26 cellular contexts compared by ENCODE assay signal in genomic region chr10:116729243-116729642, GRCh38. TPM values are rescaled to one million over a fixed set of nuclear protein-coding genes. Genes with fewer than 3 reads are reported as not detected.
DNase-seq lines count a peak whose midpoint lies in the region; ATAC-seq, FAIRE-seq and TF ChIP-seq lines count a peak whose summit lies in the region.
"Had no signal": no experiment of that assay in that cellular context is flagged by ENCODE, and none has a peak within 500 bp of the region (broad histone marks: within the 10 kb centered on the region; RNA-seq: fewer than 3 reads in every experiment).

No MANE protein-coding gene starts in this region.

- TF ChIP-seq CTCF in HepG2 (CRISPR knock-in tag; IDR thresholded peaks at IDR 0.05) (no peak), right lobe of liver (IDR thresholded peaks at IDR 0.05) (no peak), H1 (IDR thresholded peaks at IDR 0.05; ENCODE audit: control extremely low read depth in 1 of 3, insufficient read depth in 1 of 3, low read depth in 1 of 3, low read length in 3 of 3) (no peak)

- H3K4me2 ChIP-seq in HepG2 (ENCODE audit: low read depth, low read length), result 0 out of 2 replicates have a peak overlapping the region, but pooled peaks have one; percentile 25
- no peak overlapping the region for H3K4me2 ChIP-seq in H1 (ENCODE audit: insufficient read depth in 1 of 2, low read depth in 2 of 2, low read length in 2 of 2)
- H3K4me2 ChIP-seq in mesenchymal stem cell (ENCODE audit: low read length, poor library complexity, severe bottlenecking), result no peak overlapping the region
- H3K4me2 ChIP-seq: BLaER1 had no signal

- H3K27me3 ChIP-seq in HepG2 (ENCODE audit: control insufficient read depth in 1 of 2, insufficient read depth in 2 of 2, low read length in 2 of 2), result no peaks in the 10 kb centered on the region
- no peaks in the 10 kb centered on the region for H3K27me3 ChIP-seq in right lobe of liver
- H3K27me3 ChIP-seq in H1 (replicated peaks in 1 of 4; ENCODE audit: control insufficient read depth in 3 of 4, extremely low read depth in 1 of 4, insufficient read depth in 3 of 4, low read length in 3 of 4), result no peaks in the 10 kb centered on the region
- no peaks in the 10 kb centered on the region for H3K27me3 ChIP-seq in mesenchymal stem cell (ENCODE audit: control insufficient read depth in 1 of 2, insufficient read depth in 1 of 2, low read length in 2 of 2)
- H3K27me3 ChIP-seq: BE2C had no signal

- no peak for FAIRE-seq in HepG2 (lab: Jason Lieb, UNC)
- FAIRE-seq in H1 (lab: Jason Lieb, UNC), result peak; percentile 60
- FAIRE-seq: A204.1, GM12878, GM12892, GM19239 had no signal

- no peak overlapping the region for H2BK120ac ChIP-seq in H1 (replicated peaks; ENCODE audit: low read depth, low read length)
- H2BK120ac ChIP-seq in mesenchymal stem cell (ENCODE audit: low read depth, low read length), result no peak overlapping the region

- ATAC-seq in HepG2 (0 out of 3 replicates have a peak, but pooled peaks have one; percentile 22), right lobe of liver (no peak), HG02759 (IDR thresholded peaks at IDR 0.05; ENCODE audit: unreplicated experiment) (no peak)
- ATAC-seq: GM12878 had no signal

- H4K91ac ChIP-seq in H1 (replicated peaks; ENCODE audit: insufficient read length, low read length) (no peak overlapping the region), mesenchymal stem cell (ENCODE audit: low read length) (no peak overlapping the region)

- H3K4me3 ChIP-seq in HepG2 (replicated peaks in 1 of 3; ENCODE audit: insufficient read depth in 1 of 3, low read depth in 2 of 3, low read length in 3 of 3) (no peak overlapping the region), right lobe of liver (no peak overlapping the region), H1 (ENCODE audit: extremely low read depth in 1 of 4, insufficient read depth in 2 of 4, low read depth in 3 of 4, low read length in 4 of 4) (no peak overlapping the region), mesenchymal stem cell (ENCODE audit: insufficient read depth in 1 of 2, low read depth in 1 of 2, low read length in 2 of 2) (no peak overlapping the region)
- H3K4me3 ChIP-seq: BLaER1, GM12878 had no signal

- H3K36me3 ChIP-seq in HepG2 (replicated peaks in 1 of 2; ENCODE audit: control insufficient read depth in 1 of 2, insufficient read depth in 2 of 2, low read length in 2 of 2), result no peaks in the 10 kb centered on the region; a peak in 1 of 5 replicates
- no peaks in the 10 kb centered on the region for H3K36me3 ChIP-seq in right lobe of liver
- no peaks in the 10 kb centered on the region for H3K36me3 ChIP-seq in H1 (ENCODE audit: control insufficient read depth in 2 of 4, insufficient read depth in 4 of 4, low read length in 3 of 4)
- peaks cover 13 to 46% of the 10 kb centered on the region in 2 experiments for H3K36me3 ChIP-seq in mesenchymal stem cell (ENCODE audit: control insufficient read depth in 1 of 2, insufficient read depth in 2 of 2, low read depth in 1 of 2, low read length in 2 of 2)
- H3K36me3 ChIP-seq: BE2C, BLaER1 had no signal

- DNase-seq in HepG2 (ENCODE audit: low spot score) (no peak), right lobe of liver (no peak), H1 (ENCODE audit: low read depth in 1 of 2, low spot score in 2 of 2) (no peak), mesenchymal stem cell (no peak), NCI-H748 (lab: John Stamatoyannopoulos, UW; ENCODE audit: unreplicated experiment) (no peak), HuH-7.5 (ENCODE audit: low spot score) (no peak)
- DNase-seq: 8988T; BE2C; C1 segment of cervical spinal cord; CD4-positive, alpha-beta memory T cell; CD4-positive, CD25-positive, alpha-beta regulatory T cell; CD8-positive, alpha-beta memory T cell; COR-L47; DMS 273 treated with DMSO at 0.1 percent for 48 hours; DMS153; DMS53; DMS79; DND-41; GDM1 had no signal

- no peak overlapping the region for H4K8ac ChIP-seq in H1 (ENCODE audit: extremely low read depth, insufficient read depth, low read length)
- no peak overlapping the region for H4K8ac ChIP-seq in mesenchymal stem cell (ENCODE audit: low read length)

- H2BK5ac ChIP-seq in H1 (ENCODE audit: low read depth, low read length) (no peak overlapping the region), mesenchymal stem cell (ENCODE audit: low read depth, low read length, poor library complexity, severe bottlenecking) (peak overlapping the region; percentile 92)

- H2AFZ ChIP-seq in HepG2 (ENCODE audit: low read length) (no peak overlapping the region), H1 (ENCODE audit: low read length) (no peak overlapping the region), mesenchymal stem cell (ENCODE audit: low read depth, low read length) (no peak overlapping the region)

- TF ChIP-seq RAD21 in HepG2 (CRISPR knock-in tag; IDR thresholded peaks at IDR 0.05), result no peak
- TF ChIP-seq RAD21 in H1 (IDR thresholded peaks at IDR 0.05 in 1 of 2, conservative IDR thresholded peaks at IDR 0.05 in 1 of 2; ENCODE audit: low read depth in 2 of 2, low read length in 2 of 2), result no peak

- H3K14ac ChIP-seq in H1 (ENCODE audit: insufficient read length), result no peak overlapping the region
- no peak overlapping the region for H3K14ac ChIP-seq in mesenchymal stem cell (ENCODE audit: low read length in 2 of 2)

- no peak overlapping the region for H4K5ac ChIP-seq in H1 (ENCODE audit: insufficient read length, low read depth, low read length)

- in situ Hi-C loops in HepG2 (cut with HindIII; ENCODE audit: extremely low pct_ligation_motif_present, low pct_unique_long_range_greater_than_20kb), result no loop called here

- peaks cover 22% of the 10 kb centered on the region for H3K4me1 ChIP-seq in HepG2 (ENCODE audit: insufficient read depth, low read length)
- no peaks in the 10 kb centered on the region for H3K4me1 ChIP-seq in right lobe of liver
- no peaks in the 10 kb centered on the region for H3K4me1 ChIP-seq in H1 (replicated peaks in 1 of 4; ENCODE audit: control insufficient read depth in 3 of 4, insufficient read depth in 4 of 4, low read length in 3 of 4)
- H3K4me1 ChIP-seq in mesenchymal stem cell (ENCODE audit: control insufficient read depth, insufficient read depth, low read depth, low read length), result peaks cover 56% of the 10 kb centered on the region
- H3K4me1 ChIP-seq: BE2C had no signal

- no peak overlapping the region for H3K56ac ChIP-seq in H1 (replicated peaks; ENCODE audit: insufficient read length, low read depth, low read length)

- no peak overlapping the region for H3K9ac ChIP-seq in HepG2 (ENCODE audit: insufficient read depth, low read depth, low read length)
- H3K9ac ChIP-seq in H1 (replicated peaks in 1 of 4; ENCODE audit: extremely low read depth in 1 of 4, low read depth in 3 of 4, low read length in 3 of 4), result no peak overlapping the region
- H3K9ac ChIP-seq in mesenchymal stem cell (ENCODE audit: low read length), result no peak overlapping the region
- H3K9ac ChIP-seq: BLaER1 had no signal

- no TSS peak for BruUV-seq in HepG2 (replicated peaks; lab: Mats Ljungman, UMichigan)

- H3K18ac ChIP-seq in H1 (ENCODE audit: extremely low read depth, low read length) (no peak overlapping the region), mesenchymal stem cell (ENCODE audit: low read depth in 1 of 2, low read length in 2 of 2) (no peak overlapping the region)

- 67% methylated on average over 2 of the region's 7 CpGs for WGBS in HepG2 (ENCODE audit: low lambda C conversion rate)
- 86% methylated on average over 5 of the region's 7 CpGs for WGBS in right lobe of liver (ENCODE audit: insufficient coverage, low coverage, low lambda C conversion rate, missing lambda C conversion rate)
- WGBS in H1 (ENCODE audit: extremely low coverage in 1 of 2, insufficient coverage in 1 of 2, insufficient read length in 1 of 2, insufficient replicate concordance in 2 of 2, low coverage in 1 of 2, low lambda C conversion rate in 2 of 2, missing lambda C conversion rate in 1 of 2), 2 experiments, result 85% methylated on average over 7 of the region's 7 CpGs; no CpG with 5 or more reads in 1 of the 2 experiments
- 92% methylated on average over 7 of the region's 7 CpGs for WGBS in mesenchymal stem cell

- CTCF ChIA-PET in HepG2 (lab: Yijun Ruan, JAX; ENCODE audit: low intra/inter-chr PET ratio, low total read pairs) (no interaction called here), H1 (lab: Charles Lee; ENCODE audit: partially characterized antibody) (interaction anchor here (0.6 kb wide), 1 partner anchor 1911 kb away, joined by 3 read pairs; no protein-coding TSS in a partner anchor)

- no peaks in the 10 kb centered on the region for H3K23me2 ChIP-seq in H1 (ENCODE audit: low read depth, low read length)

- TF ChIP-seq POLR2A in HepG2 (IDR thresholded peaks at IDR 0.05; ENCODE audit: insufficient read depth in 1 of 2, low read depth in 2 of 2, low read length in 2 of 2) (no peak), right lobe of liver (IDR thresholded peaks at IDR 0.05) (no peak), H1 (IDR thresholded peaks at IDR 0.05; ENCODE audit: control extremely low read depth in 1 of 2, low read depth in 2 of 2, low read length in 2 of 2) (no peak)

- H3K23ac ChIP-seq in H1 (ENCODE audit: insufficient read length) (no peak overlapping the region), mesenchymal stem cell (ENCODE audit: low read length in 2 of 2) (no peak overlapping the region)

- no peak overlapping the region for H3K4ac ChIP-seq in H1 (replicated peaks; ENCODE audit: insufficient read length, low read depth, low read length)
- no peak overlapping the region for H3K4ac ChIP-seq in mesenchymal stem cell (ENCODE audit: low read depth in 1 of 2, low read length in 2 of 2)

- no peaks in the 10 kb centered on the region; the same call in 1 of the 2 replicates for H3K79me1 ChIP-seq in H1 (ENCODE audit: low read depth, low read length)
- peaks cover 34% of the 10 kb centered on the region for H3K79me1 ChIP-seq in mesenchymal stem cell (replicated peaks; ENCODE audit: low read length, poor library complexity, severe bottlenecking)

- H4K20me1 ChIP-seq in HepG2 (ENCODE audit: insufficient read depth, low read length) (no peaks in the 10 kb centered on the region), H1 (replicated peaks in 1 of 2; ENCODE audit: control insufficient read depth in 1 of 2, insufficient read depth in 2 of 2, low read length in 2 of 2) (no peaks in the 10 kb centered on the region)

- H3K27ac ChIP-seq in HepG2 (ENCODE audit: extremely low read length, insufficient read depth, low read length), result no peak overlapping the region
- no peak overlapping the region for H3K27ac ChIP-seq in right lobe of liver
- H3K27ac ChIP-seq in H1 (ENCODE audit: low read depth, low read length), result no peak overlapping the region
- peak overlapping the region; percentile 97 for H3K27ac ChIP-seq in mesenchymal stem cell (ENCODE audit: low read length, poor library complexity, severe bottlenecking)
- H3K27ac ChIP-seq: BLaER1 had no signal

- no peak overlapping the region for H2AK5ac ChIP-seq in H1 (ENCODE audit: low read depth, low read length)
- peak overlapping the region; percentile 99 for H2AK5ac ChIP-seq in mesenchymal stem cell (ENCODE audit: low read length, severe bottlenecking)

- H3K9me3 ChIP-seq in HepG2 (ENCODE audit: low read length) (no peaks in the 10 kb centered on the region), right lobe of liver (no peaks in the 10 kb centered on the region), H1 (ENCODE audit: insufficient read depth in 2 of 2, low read depth in 1 of 2, low read length in 1 of 2) (no peaks in the 10 kb centered on the region), mesenchymal stem cell (ENCODE audit: control insufficient read depth, low read length) (no peaks in the 10 kb centered on the region)
- H3K9me3 ChIP-seq: BE2C, BLaER1 had no signal

- POLR2A ChIA-PET in HepG2 (lab: Yijun Ruan, JAX), result no interaction called here
- POLR2A ChIA-PET in H1 (lab: Charles Lee; ENCODE audit: partially characterized antibody), result interaction anchor here (0.8 kb wide), 1 partner anchor 15 kb away, joined by 4 read pairs; no protein-coding TSS in a partner anchor

- H3K79me2 ChIP-seq in HepG2 (ENCODE audit: insufficient read depth, low read length) (no peaks in the 10 kb centered on the region), H1 (ENCODE audit: control insufficient read depth in 1 of 2, insufficient read depth in 2 of 2, low read length in 2 of 2) (no peaks in the 10 kb centered on the region)

- intact Hi-C loops in HepG2 (cut with micrococcal nuclease; ENCODE audit: unreplicated experiment) (loop anchor here (1.0 kb wide), 1 partner anchor 35 kb away; no protein-coding TSS in a partner anchor), right lobe of liver (cut with DNase I) (no loop called here)

- no peak for TF ChIP-seq EP300 in HepG2 (IDR thresholded peaks at IDR 0.05; ENCODE audit: low read depth in 2 of 2, low read length in 2 of 2)
- no peak for TF ChIP-seq EP300 in HepG2 (CRISPR knock-in tag; IDR thresholded peaks at IDR 0.05; ENCODE audit: borderline replicate concordance)
- no peak for TF ChIP-seq EP300 in H1 (IDR thresholded peaks at IDR 0.05; ENCODE audit: borderline replicate concordance in 1 of 2, low read depth in 2 of 2, low read length in 2 of 2)

- H2BK20ac ChIP-seq in H1 (ENCODE audit: low read length), result no peak overlapping the region

- H2BK12ac ChIP-seq in H1 (ENCODE audit: low read depth, low read length) (no peak overlapping the region), mesenchymal stem cell (ENCODE audit: low read length in 2 of 2) (no peak overlapping the region)

- H2BK15ac ChIP-seq in H1 (ENCODE audit: low read length), result no peak overlapping the region
- H2BK15ac ChIP-seq in mesenchymal stem cell (ENCODE audit: low read depth, poor library complexity, severe bottlenecking), result no peak overlapping the region

RNA-seq across cellular contexts. Expression of gene HSPA12A, which starts 13.1 kb away (rescaled TPM):
- total RNA-seq in HepG2 (2016; rRNA removed; fragmentation: Illumina TruSeq; extraction: Trizol) (12.9 and 13.6 TPM in 2 replicates), right lobe of liver (1 to 10 TPM; 2.3 to 4.2 (median 2.9) TPM)
- total RNA-seq in HepG2 (2016; cell fraction: cytosol; rRNA removed; fragmentation: Illumina TruSeq; extraction: Trizol; ENCODE audit: low read depth), result 1.2 and 1.6 TPM in 2 replicates
- 11.4 and 13.0 TPM in 2 replicates for total RNA-seq in HepG2 (2016; cell fraction: insoluble cytoplasmic fraction; rRNA removed; fragmentation: Illumina TruSeq; extraction: Trizol)
- total RNA-seq in HepG2 (2016; cell fraction: membrane; rRNA removed; fragmentation: Illumina TruSeq; extraction: Trizol), result 6.0 and 6.8 TPM in 2 replicates
- 20.1 and 20.8 TPM in 2 replicates for total RNA-seq in HepG2 (2016; cell fraction: nucleus; rRNA removed; fragmentation: Illumina TruSeq; extraction: Trizol)
- polyA plus RNA-seq in HepG2 (2011; rRNA removed) (6.2 and 6.4 TPM in 2 replicates), H1 (2011; rRNA removed) (3.1 and 3.2 TPM in 2 replicates)
- 3.1 and 3.5 TPM in 2 replicates for polyA plus RNA-seq in HepG2 (2011; cell fraction: cytosol; rRNA removed)
- polyA plus RNA-seq in HepG2 (2011; cell fraction: nucleus; rRNA removed), result 17.5 and 19.4 TPM in 2 replicates
- 4.4 and 5.0 TPM in 2 replicates for polyA plus RNA-seq in HepG2 (2012)
- 0.99 and 1.1 TPM in 2 replicates for polyA plus RNA-seq in HepG2 (2016; cell fraction: cytosol; fragmentation: Illumina TruSeq; extraction: Trizol; ENCODE audit: low read depth)
- polyA plus RNA-seq in HepG2 (2016; cell fraction: insoluble cytoplasmic fraction; fragmentation: Illumina TruSeq; extraction: Trizol; ENCODE audit: low read depth), result 9.9 and 11.3 TPM in 2 replicates
- 2.7 and 2.9 TPM in 2 replicates for polyA plus RNA-seq in HepG2 (2016; cell fraction: membrane; fragmentation: Illumina TruSeq; extraction: Trizol; ENCODE audit: low read depth)
- polyA plus RNA-seq in HepG2 (2016; cell fraction: nucleus; fragmentation: Illumina TruSeq; extraction: Trizol; ENCODE audit: insufficient read depth, low read depth), result 37.7 and 40.5 TPM in 2 replicates
- polyA minus RNA-seq in HepG2 (2011; rRNA and poly(A)+ RNA removed; ENCODE audit: low replicate concordance), result 0.91 and 21.7 TPM in 2 replicates
- 4.5 and 5.4 TPM in 2 replicates for polyA minus RNA-seq in HepG2 (2011; cell fraction: cytosol; rRNA and poly(A)+ RNA removed)
- 15.3 and 19.7 TPM in 2 replicates for polyA minus RNA-seq in HepG2 (2011; cell fraction: nucleus; rRNA and poly(A)+ RNA removed)
- total RNA-seq in H1 (2021; fragmentation: NEBNext Ultra II Directional; extraction: Animal tissue kit (Norgen Biotek cat#: 25700)), result 4.8 and 6.9 TPM in 2 replicates
- 4.0 TPM for polyA plus RNA-seq in H1 (2011; cell fraction: cytosol; rRNA removed)
- polyA plus RNA-seq in H1 (2011; cell fraction: nucleus; rRNA removed), result 6.6 TPM
- polyA plus RNA-seq in H1 (2012, experiment 1 of 2), result 2.8 to 4.9 TPM (median 3.6 TPM) in 4 replicates
- polyA plus RNA-seq in H1 (2012, experiment 2 of 2), result 1.1 TPM
- 3.7 TPM for polyA plus RNA-seq in H1 (2013, experiment 1 of 2)
- 3.2 TPM for polyA plus RNA-seq in H1 (2013, experiment 2 of 2)
- polyA minus RNA-seq in H1 (2011; rRNA and poly(A)+ RNA removed), result 7.8 and 14.4 TPM in 2 replicates
- 3.2 TPM for polyA minus RNA-seq in H1 (2011; cell fraction: cytosol; rRNA and poly(A)+ RNA removed)
- 10.1 TPM for polyA minus RNA-seq in H1 (2011; cell fraction: nucleus; rRNA and poly(A)+ RNA removed)
- polyA plus RNA-seq in mesenchymal stem cell (2013, experiment 1 of 2), result 3.9 TPM
- 3.8 TPM for polyA plus RNA-seq in mesenchymal stem cell (2013, experiment 2 of 2)
- polyA plus RNA-seq: CD14-positive monocyte; CD8-positive, alpha-beta memory T cell had no signal
